Comparison of ENCODE assay signal across 12 cellular contexts in genomic region chr4:89123418-89123817, GRCh38. TPM values are rescaled to one million over a fixed set of nuclear protein-coding genes. Genes with fewer than 3 reads are reported as not detected.
DNase-seq lines count a peak whose midpoint lies in the region; ATAC-seq, FAIRE-seq and TF ChIP-seq lines count a peak whose summit lies in the region.
"Had no signal": no experiment of that assay in that cellular context is flagged by ENCODE, and none has a peak within 500 bp of the region (broad histone marks: within the 10 kb centered on the region; RNA-seq: fewer than 3 reads in every experiment).

No MANE protein-coding gene starts in this region.

- no peak for TF ChIP-seq RAD21 in HepG2 (CRISPR knock-in tag; IDR thresholded peaks at IDR 0.05)

- intact Hi-C loops in HepG2 (cut with micrococcal nuclease; ENCODE audit: unreplicated experiment) (loop anchor here (1.0 kb wide), 1 partner anchor 11 kb away; no protein-coding TSS in a partner anchor), transverse colon (cut with DNase I; ENCODE audit: low total_unique reads) (no loop called here), right cardiac atrium (cut with DNase I) (no loop called here)

- peak overlapping the region; percentile 51 for H3K27ac ChIP-seq in HepG2 (ENCODE audit: extremely low read length, insufficient read depth, low read length)
- peak overlapping the region in 3 of 4 donors; percentile 47 to 55 (median 55) for H3K27ac ChIP-seq in transverse colon
- H3K27ac ChIP-seq in SJCRH30 = no peak overlapping the region
- no peak overlapping the region for H3K27ac ChIP-seq in right cardiac atrium (ENCODE audit: low read length)
- H3K27ac ChIP-seq: neural progenitor cell had no signal

- H3K4me1 ChIP-seq in HepG2 (ENCODE audit: insufficient read depth, low read length) (peaks cover 34% of the 10 kb centered on the region), transverse colon (peaks cover 0 to 15% (median 5%) of the 10 kb centered on the region in 4 donors), SJCRH30 (peaks cover 23% of the 10 kb centered on the region), right cardiac atrium (ENCODE audit: control insufficient read depth, insufficient read depth, low read length) (no peaks in the 10 kb centered on the region)
- H3K4me1 ChIP-seq: neural progenitor cell had no signal

- no peak; a peak in 1 of 4 replicates for TF ChIP-seq EP300 in HepG2 (IDR thresholded peaks at IDR 0.05; ENCODE audit: low read depth in 2 of 2, low read length in 2 of 2)
- TF ChIP-seq EP300 in HepG2 (CRISPR knock-in tag; IDR thresholded peaks at IDR 0.05; ENCODE audit: borderline replicate concordance) = no peak
- TF ChIP-seq EP300 in transverse colon (IDR thresholded peaks at IDR 0.05; ENCODE audit: low read depth) = no peak

- POLR2A ChIA-PET in HepG2 (lab: Yijun Ruan, JAX) = interaction anchor here (1.6 to 1.9 kb wide), 3 partner anchors 8 to 12 kb away, joined by 5 to 6 read pairs (median 6); partner anchors contain the start of gene TIGD2

- WGBS in HepG2 (ENCODE audit: low lambda C conversion rate) = 2% methylated on average over 6 of the region's 6 CpGs
- WGBS in transverse colon (ENCODE audit: low coverage in 1 of 2), 2 donors = 50 to 60% methylated on average over 6 of the region's 6 CpGs
- 86% methylated on average over 6 of the region's 6 CpGs for WGBS in right cardiac atrium

- FAIRE-seq in bronchial epithelial cell (lab: Jason Lieb, UNC) (no peak), HepG2 (lab: Jason Lieb, UNC) (peak; percentile 70)

- no peaks in the 10 kb centered on the region for H3K79me2 ChIP-seq in HepG2 (ENCODE audit: insufficient read depth, low read length)

- H4K20me1 ChIP-seq in HepG2 (ENCODE audit: insufficient read depth, low read length) = no peaks in the 10 kb centered on the region

- no peaks in the 10 kb centered on the region for H3K27me3 ChIP-seq in bronchial epithelial cell (ENCODE audit: control insufficient read depth, insufficient read depth, low read length)
- no peaks in the 10 kb centered on the region for H3K27me3 ChIP-seq in HepG2 (ENCODE audit: control insufficient read depth in 1 of 2, insufficient read depth in 2 of 2, low read length in 2 of 2)
- no peaks in the 10 kb centered on the region for H3K27me3 ChIP-seq in transverse colon
- H3K27me3 ChIP-seq in SJCRH30 = no peaks in the 10 kb centered on the region
- H3K27me3 ChIP-seq in right cardiac atrium (ENCODE audit: control insufficient read depth, insufficient read depth) = no peaks in the 10 kb centered on the region
- H3K27me3 ChIP-seq: neural progenitor cell had no signal

- peak; percentile 51 for ATAC-seq in HepG2
- no peak for ATAC-seq in right cardiac atrium
- no peak for ATAC-seq in GM19452 (IDR thresholded peaks at IDR 0.05; ENCODE audit: unreplicated experiment)

- H3K4me3 ChIP-seq in bronchial epithelial cell (ENCODE audit: low read depth, low read length) (no peak overlapping the region), HepG2 (replicated peaks in 1 of 3; ENCODE audit: insufficient read depth in 1 of 3, low read depth in 2 of 3, low read length in 3 of 3) (peak overlapping the region; percentile 43 to 58 (median 49); a peak in 5 of 6 replicates), transverse colon (no peak overlapping the region), SJCRH30 (no peak overlapping the region), right cardiac atrium (ENCODE audit: low read length) (no peak overlapping the region)
- H3K4me3 ChIP-seq: neural progenitor cell had no signal

- peak overlapping the region; percentile 0 for H2AFZ ChIP-seq in HepG2 (ENCODE audit: low read length)
- H2AFZ ChIP-seq: neural progenitor cell had no signal

- peak overlapping the region; percentile 50 for H3K9ac ChIP-seq in HepG2 (ENCODE audit: insufficient read depth, low read depth, low read length)
- H3K9ac ChIP-seq: neural progenitor cell had no signal

- DNase-seq in M059J (ENCODE audit: low read depth) (peak; percentile 77), bronchial epithelial cell (ENCODE audit: low read depth) (peak; percentile 86), HepG2 (ENCODE audit: low spot score) (peak; percentile 73), transverse colon (no peak), SJCRH30 (no peak), right cardiac atrium (no peak), inferior parietal cortex (ENCODE audit: extremely low spot score) (no peak)
- DNase-seq: activated CD4-positive, CD25-positive, alpha-beta regulatory T cell; HCEC 1CT; NCI-H2029 had no signal

- H3K9me3 ChIP-seq in HepG2 (ENCODE audit: low read length) (no peaks in the 10 kb centered on the region), transverse colon (no peaks in the 10 kb centered on the region), SJCRH30 (replicated peaks) (peaks cover 3% of the 10 kb centered on the region; the same call in 1 of the 2 replicates), right cardiac atrium (ENCODE audit: control insufficient read depth, low read length) (no peaks in the 10 kb centered on the region)

- CTCF ChIA-PET in HepG2 (lab: Yijun Ruan, JAX; ENCODE audit: low intra/inter-chr PET ratio, low total read pairs) = no interaction called here

- TSS peak; percentile 68 for BruUV-seq in HepG2 (replicated peaks; lab: Mats Ljungman, UMichigan)

- in situ Hi-C loops in HepG2 (cut with HindIII; ENCODE audit: extremely low pct_ligation_motif_present, low pct_unique_long_range_greater_than_20kb) = no loop called here
- in situ Hi-C loops in transverse colon (cut with MboI; ENCODE audit: low pct_ligation_motif_present in 1 of 4, low pct_unique_long_range_greater_than_20kb in 1 of 4, low sequenced_read_pairs in 3 of 4) = no loop called here

- no peak for TF ChIP-seq POLR2A in HepG2 (IDR thresholded peaks at IDR 0.05; ENCODE audit: insufficient read depth in 1 of 2, low read depth in 2 of 2, low read length in 2 of 2)
- TF ChIP-seq POLR2A in transverse colon (IDR thresholded peaks at IDR 0.05) = no peak

- peak overlapping the region; percentile 88 for H3K4me2 ChIP-seq in HepG2 (ENCODE audit: low read depth, low read length)
- H3K4me2 ChIP-seq: neural progenitor cell had no signal

- no peak for TF ChIP-seq CTCF in bronchial epithelial cell (IDR thresholded peaks at IDR 0.05; ENCODE audit: insufficient read depth, low read length, severe bottlenecking)
- TF ChIP-seq CTCF in HepG2 (CRISPR knock-in tag; IDR thresholded peaks at IDR 0.05) = no peak
- TF ChIP-seq CTCF in transverse colon (IDR thresholded peaks at IDR 0.05) = no peak

- H3K36me3 ChIP-seq in bronchial epithelial cell (ENCODE audit: control insufficient read depth, insufficient read depth, low read length) (no peaks in the 10 kb centered on the region), HepG2 (replicated peaks in 1 of 2; ENCODE audit: control insufficient read depth in 1 of 2, insufficient read depth in 2 of 2, low read length in 2 of 2) (no peaks in the 10 kb centered on the region), transverse colon (no peaks in the 10 kb centered on the region), SJCRH30 (no peaks in the 10 kb centered on the region)
- H3K36me3 ChIP-seq: neural progenitor cell had no signal

TF ChIP-seq in HepG2, 621 proteins besides CTCF, POLR2A, EP300 and RAD21 (continues in another document):
- TF ChIP-seq ZNF10 (CRISPR knock-in tag; IDR thresholded peaks at IDR 0.05; ENCODE audit: borderline replicate concordance, low read depth) (no peak), ZNF777 (CRISPR knock-in tag; IDR thresholded peaks at IDR 0.05) (no peak), CEBPG (CRISPR knock-in tag; IDR thresholded peaks at IDR 0.05) (peak; percentile 23; the same call in 1 of the 2 replicates)

RNA-seq across cellular contexts. Expression of gene TIGD2, which starts 12.1 kb away (rescaled TPM):
- 11.6 and 11.9 TPM in 2 replicates for total RNA-seq in M059J (2014; rRNA removed; shearing (Covaris generic))
- total RNA-seq in bronchial epithelial cell = 9.0 and 9.2 TPM in 2 replicates
- total RNA-seq in HepG2 (2016; rRNA removed; fragmentation: Illumina TruSeq; extraction: Trizol) = 15.5 and 16.7 TPM in 2 replicates
- 1.9 and 2.5 TPM in 2 replicates for total RNA-seq in HepG2 (2016; cell fraction: cytosol; rRNA removed; fragmentation: Illumina TruSeq; extraction: Trizol; ENCODE audit: low read depth)
- 14.8 and 17.2 TPM in 2 replicates for total RNA-seq in HepG2 (2016; cell fraction: insoluble cytoplasmic fraction; rRNA removed; fragmentation: Illumina TruSeq; extraction: Trizol)
- total RNA-seq in HepG2 (2016; cell fraction: membrane; rRNA removed; fragmentation: Illumina TruSeq; extraction: Trizol) = 9.3 and 10.2 TPM in 2 replicates
- 21.2 and 23.1 TPM in 2 replicates for total RNA-seq in HepG2 (2016; cell fraction: nucleus; rRNA removed; fragmentation: Illumina TruSeq; extraction: Trizol)
- 3.1 and 3.8 TPM in 2 replicates for polyA plus RNA-seq in HepG2 (2011; rRNA removed)
- 1.9 and 2.8 TPM in 2 replicates for polyA plus RNA-seq in HepG2 (2011; cell fraction: cytosol; rRNA removed)
- polyA plus RNA-seq in HepG2 (2011; cell fraction: nucleus; rRNA removed) = 4.5 and 5.1 TPM in 2 replicates
- polyA plus RNA-seq in HepG2 (2012) = 5.9 and 7.7 TPM in 2 replicates
- polyA plus RNA-seq in HepG2 (2016; cell fraction: cytosol; fragmentation: Illumina TruSeq; extraction: Trizol; ENCODE audit: low read depth) = 1.2 TPM in 2 replicates
- 11.5 and 12.0 TPM in 2 replicates for polyA plus RNA-seq in HepG2 (2016; cell fraction: insoluble cytoplasmic fraction; fragmentation: Illumina TruSeq; extraction: Trizol; ENCODE audit: low read depth)
- polyA plus RNA-seq in HepG2 (2016; cell fraction: membrane; fragmentation: Illumina TruSeq; extraction: Trizol; ENCODE audit: low read depth) = 3.6 and 4.8 TPM in 2 replicates
- 11.2 and 11.6 TPM in 2 replicates for polyA plus RNA-seq in HepG2 (2016; cell fraction: nucleus; fragmentation: Illumina TruSeq; extraction: Trizol; ENCODE audit: insufficient read depth, low read depth)
- 2.8 and 5.2 TPM in 2 replicates for polyA minus RNA-seq in HepG2 (2011; rRNA and poly(A)+ RNA removed; ENCODE audit: low replicate concordance)
- polyA minus RNA-seq in HepG2 (2011; cell fraction: cytosol; rRNA and poly(A)+ RNA removed) = 6.3 and 8.1 TPM in 2 replicates
- 37.7 and 39.1 TPM in 2 replicates for polyA minus RNA-seq in HepG2 (2011; cell fraction: nucleus; rRNA and poly(A)+ RNA removed)
- 1 to 10 TPM; 1.1 to 7.5 (median 6.6) TPM for total RNA-seq in transverse colon
- 34.6 and 36.4 TPM in 2 replicates for total RNA-seq in SJCRH30 (2014; rRNA removed; shearing (Covaris generic))
- total RNA-seq in right cardiac atrium = 1 to 10 TPM; 1.8 to 2.8 (median 2.3) TPM
- 1.3 TPM for polyA plus RNA-seq in right cardiac atrium

Comparison
In these comparisons a context has a peak if more than half of its experiments do, and no peak if none do; other contexts are left out.
1. DNase-seq: peak in M059J (single experiment), bronchial epithelial cell (single experiment) and HepG2 (single experiment); none in transverse colon (single experiment), SJCRH30 (0 of 2), right cardiac atrium (0 of 3) and inferior parietal cortex (single experiment).
2. H3K4me3 ChIP-seq: peak in HepG2 (3 of 3); none in bronchial epithelial cell (single experiment), transverse colon (0 of 4), SJCRH30 (single experiment) and right cardiac atrium (single experiment).
3. H3K27ac ChIP-seq: peak in HepG2 (single experiment) and transverse colon (3 of 4); none in SJCRH30 (single experiment) and right cardiac atrium (single experiment).